In the genomic region with DNA sequence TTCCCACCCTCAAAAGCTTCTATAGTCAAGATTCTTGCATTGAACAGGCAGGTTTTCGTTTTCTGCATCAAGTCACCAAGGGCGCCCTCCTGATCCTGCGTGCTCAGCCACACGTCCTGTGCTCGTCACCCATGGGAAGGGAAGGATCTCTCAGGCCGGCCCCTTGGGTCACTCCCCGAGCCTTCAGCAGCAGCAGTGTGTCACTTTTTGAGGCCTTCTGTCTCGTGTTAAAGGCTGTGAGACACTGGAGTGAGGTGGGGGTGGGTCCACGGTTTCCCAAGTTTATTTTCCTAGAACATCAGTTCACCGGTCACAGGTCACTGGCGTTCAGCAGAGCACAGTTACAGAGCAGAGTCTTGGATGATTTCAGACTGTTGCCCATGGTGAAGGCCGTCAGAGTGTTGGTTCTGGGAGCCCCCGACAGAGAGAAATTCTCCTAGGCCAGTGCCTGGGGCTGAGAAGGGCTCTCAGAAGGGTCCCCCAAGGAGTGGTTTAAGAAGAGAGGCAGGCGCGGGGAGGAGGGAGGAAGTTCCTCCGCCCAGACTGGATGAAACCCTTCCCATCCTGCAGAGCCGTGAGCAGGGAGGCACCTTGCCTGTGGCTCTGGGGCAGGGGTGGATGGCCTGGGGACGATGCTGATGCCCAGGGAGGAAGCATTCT, we compare ENCODE assay signal across 19 cellular contexts. TPM values are rescaled to one million over a fixed set of nuclear protein-coding genes. Genes with fewer than 3 reads are reported as not detected.
DNase-seq lines count a peak whose midpoint lies in the region; ATAC-seq and TF ChIP-seq lines count a peak whose summit lies in the region.
"Had no signal": no experiment of that assay in that cellular context is flagged by ENCODE, and none has a peak within 500 bp of the region (broad histone marks: within the 10 kb centered on the region; RNA-seq: fewer than 3 reads in every experiment).

No MANE protein-coding gene starts in this region.

- no peak overlapping the region for H4K91ac ChIP-seq in mesenchymal stem cell (ENCODE audit: low read length)

- peak overlapping the region; percentile 56 for H3K27ac Mint-ChIP-seq in T-helper 17 cell
- H3K27ac Mint-ChIP-seq in stimulated activated effector memory CD8-positive, alpha-beta T cell treated with anti-CD3 and anti-CD28 coated beads, Interleukin-12 subunit alpha, Interleukin-12 subunit beta, amount 100 ng/mL, for 72 hours = peak overlapping the region; percentile 8
- H3K27ac Mint-ChIP-seq: HFFc6, IgD-negative memory B cell had no signal

- no peak overlapping the region for H3K4me3 ChIP-seq in right atrium auricular region
- no peak overlapping the region for H3K4me3 ChIP-seq in mesenchymal stem cell (ENCODE audit: insufficient read depth in 1 of 2, low read depth in 1 of 2, low read length in 2 of 2)
- H3K4me3 ChIP-seq: SJSA1 had no signal

- peaks cover 4% of the 10 kb centered on the region for H3K36me3 Mint-ChIP-seq in T-helper 17 cell (ENCODE audit: low read depth)
- H3K36me3 Mint-ChIP-seq in stimulated activated effector memory CD8-positive, alpha-beta T cell treated with anti-CD3 and anti-CD28 coated beads, Interleukin-12 subunit alpha, Interleukin-12 subunit beta, amount 100 ng/mL, for 72 hours = peaks cover 48% of the 10 kb centered on the region

- no peak overlapping the region for H3K23ac ChIP-seq in mesenchymal stem cell (ENCODE audit: low read length in 2 of 2)

- H3K14ac ChIP-seq in mesenchymal stem cell (ENCODE audit: low read length in 2 of 2) = no peak overlapping the region

- no peak overlapping the region for H4K8ac ChIP-seq in mesenchymal stem cell (ENCODE audit: low read length)

- WGBS in mesenchymal stem cell = 76% methylated on average over 18 of the region's 18 CpGs

- H3K36me3 ChIP-seq in right atrium auricular region (peaks cover 52% of the 10 kb centered on the region), mesenchymal stem cell (ENCODE audit: control insufficient read depth in 1 of 2, insufficient read depth in 2 of 2, low read depth in 1 of 2, low read length in 2 of 2) (peaks cover 65 to 67% of the 10 kb centered on the region in 2 experiments)

- intact Hi-C loops in Right ventricle myocardium superior (cut with DNase I) = no loop called here

- DNase-seq in Right ventricle myocardium superior = peak; percentile 39
- DNase-seq in right atrium auricular region (ENCODE audit: low spot score) = no peak
- no peak for DNase-seq in T-helper 17 cell
- peak; percentile 37 for DNase-seq in mesenchymal stem cell
- DNase-seq in stimulated activated effector memory CD8-positive, alpha-beta T cell treated with anti-CD3 and anti-CD28 coated beads, Interleukin-12 subunit alpha, Interleukin-12 subunit beta, amount 100 ng/mL, for 72 hours (ENCODE audit: low spot score in 2 of 2) = no peak
- DNase-seq in NCI-H1930 (lab: John Stamatoyannopoulos, UW) = no peak
- no peak for DNase-seq in SHP77 (lab: John Stamatoyannopoulos, UW)
- DNase-seq: ACHN, AML-193, COR-L47, HFFc6, Kasumi-1, MM.1S, NCI-H1092 treated with DMSO at 0.1 percent for 48 hours, NCI-H1694, NCI-H526 treated with DMSO at 0.1 percent for 48 hours had no signal

- H3K9me3 Mint-ChIP-seq in stimulated activated effector memory CD8-positive, alpha-beta T cell treated with anti-CD3 and anti-CD28 coated beads, Interleukin-12 subunit alpha, Interleukin-12 subunit beta, amount 100 ng/mL, for 72 hours = no peaks in the 10 kb centered on the region
- H3K9me3 Mint-ChIP-seq: HFFc6, IgD-negative memory B cell had no signal

- H2BK5ac ChIP-seq in mesenchymal stem cell (ENCODE audit: low read depth, low read length, poor library complexity, severe bottlenecking) = no peak overlapping the region

- no peak for TF ChIP-seq CTCF in right atrium auricular region (IDR thresholded peaks at IDR 0.05)

- peak overlapping the region; percentile 31 for H2BK15ac ChIP-seq in mesenchymal stem cell (ENCODE audit: low read depth, poor library complexity, severe bottlenecking)

- H3K9me3 ChIP-seq in right atrium auricular region = no peaks in the 10 kb centered on the region
- H3K9me3 ChIP-seq in T-helper 17 cell (ENCODE audit: control insufficient read depth, low read length, poor library complexity, severe bottlenecking) = no peaks in the 10 kb centered on the region
- no peaks in the 10 kb centered on the region for H3K9me3 ChIP-seq in mesenchymal stem cell (ENCODE audit: control insufficient read depth, low read length)
- H3K9me3 ChIP-seq: SJSA1 had no signal

- no peak overlapping the region for H2AK5ac ChIP-seq in mesenchymal stem cell (ENCODE audit: low read length, severe bottlenecking)

- no peaks in the 10 kb centered on the region for H3K27me3 Mint-ChIP-seq in T-helper 17 cell
- H3K27me3 Mint-ChIP-seq: IgD-negative memory B cell had no signal

- H3K27ac ChIP-seq in right atrium auricular region (no peak overlapping the region), mesenchymal stem cell (ENCODE audit: low read length, poor library complexity, severe bottlenecking) (no peak overlapping the region)
- H3K27ac ChIP-seq: SJSA1 had no signal

- no peak overlapping the region for H2BK12ac ChIP-seq in mesenchymal stem cell (ENCODE audit: low read length in 2 of 2)

- peaks cover 13% of the 10 kb centered on the region for H3K79me1 ChIP-seq in mesenchymal stem cell (replicated peaks; ENCODE audit: low read length, poor library complexity, severe bottlenecking)

- H3K4me2 ChIP-seq in mesenchymal stem cell (ENCODE audit: low read length, poor library complexity, severe bottlenecking) = no peak overlapping the region

- no peak overlapping the region for H2AFZ ChIP-seq in mesenchymal stem cell (ENCODE audit: low read depth, low read length)

- peak; percentile 19 for ATAC-seq in Right ventricle myocardium superior (ENCODE audit: poor library complexity)
- ATAC-seq in T-helper 17 cell = no peak
- ATAC-seq in stimulated activated effector memory CD8-positive, alpha-beta T cell treated with anti-CD3 and anti-CD28 coated beads, Interleukin-12 subunit alpha, Interleukin-12 subunit beta, amount 100 ng/mL, for 72 hours = no peak
- ATAC-seq in HG03378 (IDR thresholded peaks at IDR 0.05; ENCODE audit: unreplicated experiment) = no peak

- peaks cover 2% of the 10 kb centered on the region for H3K4me1 Mint-ChIP-seq in T-helper 17 cell
- H3K4me1 Mint-ChIP-seq in stimulated activated effector memory CD8-positive, alpha-beta T cell treated with anti-CD3 and anti-CD28 coated beads, Interleukin-12 subunit alpha, Interleukin-12 subunit beta, amount 100 ng/mL, for 72 hours = peaks cover 17% of the 10 kb centered on the region

- no peak overlapping the region for H3K4me3 Mint-ChIP-seq in T-helper 17 cell
- H3K4me3 Mint-ChIP-seq in stimulated activated effector memory CD8-positive, alpha-beta T cell treated with anti-CD3 and anti-CD28 coated beads, Interleukin-12 subunit alpha, Interleukin-12 subunit beta, amount 100 ng/mL, for 72 hours = no peak overlapping the region
- H3K4me3 Mint-ChIP-seq: HFFc6, IgD-negative memory B cell had no signal

- H3K18ac ChIP-seq in mesenchymal stem cell (ENCODE audit: low read depth in 1 of 2, low read length in 2 of 2) = no peak overlapping the region

- H3K4me1 ChIP-seq in right atrium auricular region = peaks cover 0 to under 1% of the 10 kb centered on the region in 2 donors
- peaks cover 20% of the 10 kb centered on the region for H3K4me1 ChIP-seq in mesenchymal stem cell (ENCODE audit: control insufficient read depth, insufficient read depth, low read depth, low read length)

- no peaks in the 10 kb centered on the region for H3K27me3 ChIP-seq in right atrium auricular region
- H3K27me3 ChIP-seq in mesenchymal stem cell (ENCODE audit: control insufficient read depth in 1 of 2, insufficient read depth in 1 of 2, low read length in 2 of 2) = no peaks in the 10 kb centered on the region
- H3K27me3 ChIP-seq: SJSA1 had no signal

- no peak overlapping the region for H3K9ac ChIP-seq in mesenchymal stem cell (ENCODE audit: low read length)

- H2BK120ac ChIP-seq in mesenchymal stem cell (ENCODE audit: low read depth, low read length) = no peak overlapping the region

- H3K4ac ChIP-seq in mesenchymal stem cell (ENCODE audit: low read depth in 1 of 2, low read length in 2 of 2) = no peak overlapping the region

RNA-seq across cellular contexts. Expression of gene ADORA2A, which starts 13.5 kb away (rescaled TPM):
- 4.1 TPM for total RNA-seq in Right ventricle myocardium superior
- total RNA-seq in right atrium auricular region = 1 to 10 TPM; 5.9 to 7.1 TPM
- 10 to 100 TPM; 20.4 to 22.0 TPM for total RNA-seq in T-helper 17 cell
- polyA plus RNA-seq in mesenchymal stem cell (2013, experiment 1 of 2) = 1.0 TPM
- polyA plus RNA-seq in mesenchymal stem cell (2013, experiment 2 of 2) = 1.1 TPM

Comparison
In these comparisons a context has a peak if more than half of its experiments do, and no peak if none do; other contexts are left out.
1. DNase-seq: peak in Right ventricle myocardium superior (single experiment) and mesenchymal stem cell (single experiment); none in right atrium auricular region (single experiment), T-helper 17 cell (0 of 3), stimulated activated effector memory CD8-positive, alpha-beta T cell treated with anti-CD3 and anti-CD28 coated beads, Interleukin-12 subunit alpha, Interleukin-12 subunit beta, amount 100 ng/mL, for 72 hours (0 of 2), NCI-H1930 (0 of 2) and SHP77 (0 of 2).